2 cellular contexts compared by ENCODE assay signal in the genomic region with DNA sequence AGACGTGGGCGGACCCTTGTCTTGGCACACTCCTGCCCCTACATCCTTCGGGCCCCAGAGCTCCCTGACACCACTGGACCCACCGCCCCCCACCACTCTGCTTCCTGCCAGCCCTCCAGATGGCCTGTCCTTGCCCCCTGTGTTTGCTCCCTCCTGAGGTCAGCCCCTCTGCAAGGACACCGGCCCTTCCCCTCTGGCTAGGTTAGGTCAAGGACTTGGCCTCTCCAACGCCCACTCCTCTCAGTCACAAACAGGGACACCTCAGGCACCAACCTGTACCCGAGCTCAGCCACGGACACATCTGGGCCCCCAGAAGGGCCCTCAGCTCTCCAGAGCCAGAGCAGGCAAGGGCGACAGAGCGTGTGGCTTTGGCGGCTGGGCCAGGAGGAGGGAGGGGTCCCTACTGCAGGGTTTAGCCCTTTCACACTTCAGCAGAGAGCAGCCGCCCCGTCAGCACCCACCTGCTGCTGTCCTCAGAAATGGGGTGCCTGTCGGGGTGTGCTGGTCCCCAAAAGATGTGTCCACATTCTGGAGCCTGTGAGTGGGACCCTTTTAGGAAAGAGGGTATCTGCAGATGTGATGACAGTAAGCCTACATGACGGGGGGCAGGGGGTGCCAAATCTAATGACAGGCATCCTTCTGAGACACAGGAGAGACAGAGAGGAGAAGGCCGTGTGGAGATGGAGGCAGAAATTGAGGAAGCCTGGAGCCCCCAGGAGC.
TF ChIP-seq lines count a peak whose summit lies in the region.

No MANE protein-coding gene starts in this region.

TF ChIP-seq in A549, 52 proteins besides CTCF, POLR2A, EP300 and RAD21 (continued from another document):
- TF ChIP-seq, protein P1, sequence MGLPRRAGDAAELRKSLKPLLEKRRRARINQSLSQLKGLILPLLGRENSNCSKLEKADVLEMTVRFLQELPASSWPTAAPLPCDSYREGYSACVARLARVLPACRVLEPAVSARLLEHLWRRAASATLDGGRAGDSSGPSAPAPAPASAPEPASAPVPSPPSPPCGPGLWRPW (IDR thresholded peaks at IDR 0.05) = no peak
- TF ChIP-seq TP53 (CRISPR knock-in tag; IDR thresholded peaks at IDR 0.05) (no peak), GATA3 (IDR thresholded peaks at IDR 0.05; ENCODE audit: borderline replicate concordance) (no peak), EHF (CRISPR knock-in tag; IDR thresholded peaks at IDR 0.05) (no peak), CHD4 (IDR thresholded peaks at IDR 0.05; ENCODE audit: borderline replicate concordance) (no peak), RNF2 (IDR thresholded peaks at IDR 0.05; ENCODE audit: borderline replicate concordance, low read depth) (no peak), JUNB (IDR thresholded peaks at IDR 0.05) (no peak), BHLHE40 (IDR thresholded peaks at IDR 0.05; ENCODE audit: low read depth, low read length) (no peak), MYC (IDR thresholded peaks at IDR 0.05; ENCODE audit: borderline replicate concordance, low read length) (no peak), RARB (CRISPR knock-in tag; IDR thresholded peaks at IDR 0.05) (no peak), HOXB13 (CRISPR knock-in tag; IDR thresholded peaks at IDR 0.05; ENCODE audit: low read depth) (no peak), FOSL2 (IDR thresholded peaks at IDR 0.05) (no peak), FOSL2 (CRISPR knock-in tag; IDR thresholded peaks at IDR 0.05) (no peak), MAFK (IDR thresholded peaks at IDR 0.05; ENCODE audit: partially characterized antibody) (no peak), RFX5 (IDR thresholded peaks at IDR 0.05) (no peak), FOXS1 (CRISPR knock-in tag; IDR thresholded peaks at IDR 0.05) (no peak), NPAS2 (CRISPR knock-in tag; IDR thresholded peaks at IDR 0.05; ENCODE audit: borderline replicate concordance) (no peak)
- TF ChIP-seq, protein P2, sequence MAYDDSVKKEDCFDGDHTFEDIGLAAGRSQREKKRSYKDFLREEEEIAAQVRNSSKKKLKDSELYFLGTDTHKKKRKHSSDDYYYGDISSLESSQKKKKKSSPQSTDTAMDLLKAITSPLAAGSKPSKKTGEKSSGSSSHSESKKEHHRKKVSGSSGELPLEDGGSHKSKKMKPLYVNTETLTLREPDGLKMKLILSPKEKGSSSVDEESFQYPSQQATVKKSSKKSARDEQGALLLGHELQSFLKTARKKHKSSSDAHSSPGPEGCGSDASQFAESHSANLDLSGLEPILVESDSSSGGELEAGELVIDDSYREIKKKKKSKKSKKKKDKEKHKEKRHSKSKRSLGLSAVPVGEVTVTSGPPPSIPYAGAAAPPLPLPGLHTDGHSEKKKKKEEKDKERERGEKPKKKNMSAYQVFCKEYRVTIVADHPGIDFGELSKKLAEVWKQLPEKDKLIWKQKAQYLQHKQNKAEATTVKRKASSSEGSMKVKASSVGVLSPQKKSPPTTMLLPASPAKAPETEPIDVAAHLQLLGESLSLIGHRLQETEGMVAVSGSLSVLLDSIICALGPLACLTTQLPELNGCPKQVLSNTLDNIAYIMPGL (CRISPR knock-in tag; IDR thresholded peaks at IDR 0.05; ENCODE audit: borderline replicate concordance) = no peak
- TF ChIP-seq, protein P3, sequence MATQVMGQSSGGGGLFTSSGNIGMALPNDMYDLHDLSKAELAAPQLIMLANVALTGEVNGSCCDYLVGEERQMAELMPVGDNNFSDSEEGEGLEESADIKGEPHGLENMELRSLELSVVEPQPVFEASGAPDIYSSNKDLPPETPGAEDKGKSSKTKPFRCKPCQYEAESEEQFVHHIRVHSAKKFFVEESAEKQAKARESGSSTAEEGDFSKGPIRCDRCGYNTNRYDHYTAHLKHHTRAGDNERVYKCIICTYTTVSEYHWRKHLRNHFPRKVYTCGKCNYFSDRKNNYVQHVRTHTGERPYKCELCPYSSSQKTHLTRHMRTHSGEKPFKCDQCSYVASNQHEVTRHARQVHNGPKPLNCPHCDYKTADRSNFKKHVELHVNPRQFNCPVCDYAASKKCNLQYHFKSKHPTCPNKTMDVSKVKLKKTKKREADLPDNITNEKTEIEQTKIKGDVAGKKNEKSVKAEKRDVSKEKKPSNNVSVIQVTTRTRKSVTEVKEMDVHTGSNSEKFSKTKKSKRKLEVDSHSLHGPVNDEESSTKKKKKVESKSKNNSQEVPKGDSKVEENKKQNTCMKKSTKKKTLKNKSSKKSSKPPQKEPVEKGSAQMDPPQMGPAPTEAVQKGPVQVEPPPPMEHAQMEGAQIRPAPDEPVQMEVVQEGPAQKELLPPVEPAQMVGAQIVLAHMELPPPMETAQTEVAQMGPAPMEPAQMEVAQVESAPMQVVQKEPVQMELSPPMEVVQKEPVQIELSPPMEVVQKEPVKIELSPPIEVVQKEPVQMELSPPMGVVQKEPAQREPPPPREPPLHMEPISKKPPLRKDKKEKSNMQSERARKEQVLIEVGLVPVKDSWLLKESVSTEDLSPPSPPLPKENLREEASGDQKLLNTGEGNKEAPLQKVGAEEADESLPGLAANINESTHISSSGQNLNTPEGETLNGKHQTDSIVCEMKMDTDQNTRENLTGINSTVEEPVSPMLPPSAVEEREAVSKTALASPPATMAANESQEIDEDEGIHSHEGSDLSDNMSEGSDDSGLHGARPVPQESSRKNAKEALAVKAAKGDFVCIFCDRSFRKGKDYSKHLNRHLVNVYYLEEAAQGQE (IDR thresholded peaks at IDR 0.05) = no peak
TF ChIP-seq in A549: peak in this region for 0.

TF ChIP-seq in HEK293, 187 proteins besides CTCF, POLR2A, EP300 and RAD21:
- TF ChIP-seq, protein P4, sequence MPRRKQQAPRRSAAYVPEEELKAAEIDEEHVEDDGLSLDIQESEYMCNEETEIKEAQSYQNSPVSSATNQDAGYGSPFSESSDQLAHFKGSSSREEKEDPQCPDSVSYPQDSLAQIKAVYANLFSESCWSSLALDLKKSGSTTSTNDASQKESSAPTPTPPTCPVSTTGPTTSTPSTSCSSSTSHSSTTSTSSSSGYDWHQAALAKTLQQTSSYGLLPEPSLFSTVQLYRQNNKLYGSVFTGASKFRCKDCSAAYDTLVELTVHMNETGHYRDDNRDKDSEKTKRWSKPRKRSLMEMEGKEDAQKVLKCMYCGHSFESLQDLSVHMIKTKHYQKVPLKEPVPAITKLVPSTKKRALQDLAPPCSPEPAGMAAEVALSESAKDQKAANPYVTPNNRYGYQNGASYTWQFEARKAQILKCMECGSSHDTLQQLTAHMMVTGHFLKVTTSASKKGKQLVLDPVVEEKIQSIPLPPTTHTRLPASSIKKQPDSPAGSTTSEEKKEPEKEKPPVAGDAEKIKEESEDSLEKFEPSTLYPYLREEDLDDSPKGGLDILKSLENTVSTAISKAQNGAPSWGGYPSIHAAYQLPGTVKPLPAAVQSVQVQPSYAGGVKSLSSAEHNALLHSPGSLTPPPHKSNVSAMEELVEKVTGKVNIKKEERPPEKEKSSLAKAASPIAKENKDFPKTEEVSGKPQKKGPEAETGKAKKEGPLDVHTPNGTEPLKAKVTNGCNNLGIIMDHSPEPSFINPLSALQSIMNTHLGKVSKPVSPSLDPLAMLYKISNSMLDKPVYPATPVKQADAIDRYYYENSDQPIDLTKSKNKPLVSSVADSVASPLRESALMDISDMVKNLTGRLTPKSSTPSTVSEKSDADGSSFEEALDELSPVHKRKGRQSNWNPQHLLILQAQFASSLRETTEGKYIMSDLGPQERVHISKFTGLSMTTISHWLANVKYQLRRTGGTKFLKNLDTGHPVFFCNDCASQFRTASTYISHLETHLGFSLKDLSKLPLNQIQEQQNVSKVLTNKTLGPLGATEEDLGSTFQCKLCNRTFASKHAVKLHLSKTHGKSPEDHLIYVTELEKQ (tag by site-specific recombination; IDR thresholded peaks at IDR 0.05; ENCODE audit: borderline replicate concordance) = no peak
- TF ChIP-seq ZFHX2 (tag by site-specific recombination; conservative IDR thresholded peaks at IDR 0.05) = 0 out of 2 replicates have a peak, but pooled peaks have one; percentile 10
